In the genomic region with DNA sequence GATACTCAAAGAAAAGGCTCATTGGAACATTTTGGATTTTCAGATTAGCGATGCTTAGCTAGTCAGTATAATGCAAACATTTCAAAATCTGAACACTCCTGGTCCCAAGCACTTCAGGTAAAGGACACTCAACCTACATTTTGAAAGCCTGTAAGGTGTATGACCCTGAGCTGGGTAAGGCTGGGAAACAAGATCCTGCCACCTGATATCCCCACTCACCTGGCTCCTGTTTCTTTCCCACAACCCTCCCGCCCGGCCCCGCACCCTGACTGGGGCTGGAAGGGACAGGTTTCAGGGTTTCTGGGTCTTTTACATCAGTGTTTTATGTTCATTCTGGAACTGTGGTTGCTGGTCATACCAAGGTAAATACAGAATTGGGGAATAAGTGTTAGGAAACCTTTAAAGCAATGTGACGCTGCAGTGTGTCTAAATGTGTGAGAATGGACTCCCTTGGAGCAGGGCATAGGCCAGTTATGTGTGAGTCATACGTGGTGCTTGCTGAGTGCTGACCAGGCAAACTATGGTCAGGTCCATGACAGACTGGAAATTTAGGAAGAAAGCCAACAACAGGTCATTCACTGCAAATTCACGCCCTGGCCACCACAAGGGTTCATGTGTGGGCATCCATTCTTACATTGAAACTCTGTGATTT, we compare ENCODE assay signal across 21 cellular contexts. TPM values are rescaled to one million over a fixed set of nuclear protein-coding genes. Genes with fewer than 3 reads are reported as not detected.
DNase-seq lines count a peak whose midpoint lies in the region; ATAC-seq and TF ChIP-seq lines count a peak whose summit lies in the region.
"Had no signal": no experiment of that assay in that cellular context is flagged by ENCODE, and none has a peak within 500 bp of the region (broad histone marks: within the 10 kb centered on the region; RNA-seq: fewer than 3 reads in every experiment).

No MANE protein-coding gene starts in this region.

- H3K36me3 Mint-ChIP-seq in neural progenitor cell (no peaks in the 10 kb centered on the region), immature natural killer cell (peaks cover 0 to 6% (median 0%) of the 10 kb centered on the region in 3 donors)

- H3K27ac Mint-ChIP-seq in neural progenitor cell (no peak overlapping the region), immature natural killer cell (peak overlapping the region in 1 of 6 donors; percentile 35)
- H3K27ac Mint-ChIP-seq: activated naive CD4-positive, alpha-beta T cell treated with anti-CD3 and anti-CD28 coated beads, Interleukin-2, amount 50 U/mL, for 24 hours; T-helper 2 cell treated with Interferon-gamma antibody and Interleukin-4, amounts not matched to agents 5 μg/mL and 100 μg/mL, for 36 hours had no signal

- no peaks in the 10 kb centered on the region for H3F3A ChIP-seq in neural progenitor cell (ENCODE audit: low read depth)

- H3K9me3 Mint-ChIP-seq in neural progenitor cell (no peaks in the 10 kb centered on the region), immature natural killer cell (peaks cover 0 to 5% (median 0%) of the 10 kb centered on the region in 6 donors)
- H3K9me3 Mint-ChIP-seq: activated naive CD4-positive, alpha-beta T cell treated with anti-CD3 and anti-CD28 coated beads, Interleukin-2, amount 50 U/mL, for 24 hours; central memory CD8-positive, alpha-beta T cell; T-helper 2 cell treated with Interferon-gamma antibody and Interleukin-4, amounts not matched to agents 5 μg/mL and 100 μg/mL, for 36 hours had no signal

- H2AFZ ChIP-seq in neural progenitor cell (replicated peaks): no peak overlapping the region

- H3K9me3 ChIP-seq in neural progenitor cell (ENCODE audit: low read depth): no peaks in the 10 kb centered on the region
- H3K9me3 ChIP-seq: BLaER1, gastroesophageal sphincter, psoas muscle, SJSA1 had no signal

- DNase-seq in EH (ENCODE audit: low read depth): peak; percentile 37
- DNase-seq in RPMI7951 (ENCODE audit: low read depth): peak; percentile 64
- DNase-seq in fibroblast of the aortic adventitia (ENCODE audit: low read depth): peak; percentile 25
- DNase-seq in neural progenitor cell (ENCODE audit: low spot score): no peak
- no peak for DNase-seq in activated effector memory CD4-positive, alpha-beta T cell treated with Interleukin-2 at 50 U/mL for 16 hours
- no peak for DNase-seq in immature natural killer cell
- DNase-seq in T1000 (lab: John Stamatoyannopoulos, UW): no peak
- DNase-seq: activated CD4-positive, alpha-beta T cell treated with anti-CD3 and anti-CD28 coated beads for 48 hours; DMS53; effector memory CD4-positive, alpha-beta T cell; KBM-7; NCI-H1694 treated with DMSO at 0.1 percent for 48 hours; NCI-H510A; psoas muscle had no signal

- peak overlapping the region; percentile 60 for H3K4me3 Mint-ChIP-seq in neural progenitor cell
- no peak overlapping the region for H3K4me3 Mint-ChIP-seq in immature natural killer cell
- H3K4me3 Mint-ChIP-seq: activated naive CD4-positive, alpha-beta T cell treated with anti-CD3 and anti-CD28 coated beads, Interleukin-2, amount 50 U/mL, for 24 hours; central memory CD8-positive, alpha-beta T cell; T-helper 2 cell treated with Interferon-gamma antibody and Interleukin-4, amounts not matched to agents 5 μg/mL and 100 μg/mL, for 36 hours had no signal

- H3K27ac ChIP-seq in neural progenitor cell: no peak overlapping the region
- H3K27ac ChIP-seq: BLaER1, gastroesophageal sphincter, psoas muscle, SJSA1 had no signal

- no peaks in the 10 kb centered on the region for H3K36me3 ChIP-seq in neural progenitor cell
- H3K36me3 ChIP-seq: BLaER1, gastroesophageal sphincter, SJSA1 had no signal

- no peaks in the 10 kb centered on the region for H3K79me2 ChIP-seq in neural progenitor cell (ENCODE audit: low read depth)

- H3K4me1 ChIP-seq in neural progenitor cell: peaks cover 16% of the 10 kb centered on the region
- H3K4me1 ChIP-seq: BLaER1, gastroesophageal sphincter, psoas muscle, SJSA1 had no signal

- peaks cover 9% of the 10 kb centered on the region for H3K27me3 Mint-ChIP-seq in neural progenitor cell (ENCODE audit: insufficient read depth, low read depth)
- peaks cover 1 to 30% (median 6%) of the 10 kb centered on the region in 3 donors for H3K27me3 Mint-ChIP-seq in immature natural killer cell (ENCODE audit: low read depth in 3 of 3)

- no peaks in the 10 kb centered on the region for H3K27me3 ChIP-seq in neural progenitor cell
- H3K27me3 ChIP-seq: BLaER1 had no signal

- no peaks in the 10 kb centered on the region for H4K20me1 ChIP-seq in neural progenitor cell (ENCODE audit: low read depth)
- H4K20me1 ChIP-seq: BLaER1 had no signal

- ATAC-seq in HG02938 (IDR thresholded peaks at IDR 0.05; ENCODE audit: unreplicated experiment): no peak
- ATAC-seq: gastroesophageal sphincter had no signal

- H3K4me3 ChIP-seq in fibroblast of the aortic adventitia (ENCODE audit: low read depth, low read length): no peak overlapping the region
- H3K4me3 ChIP-seq in neural progenitor cell: no peak overlapping the region
- H3K4me3 ChIP-seq: BLaER1, gastroesophageal sphincter, psoas muscle, SJSA1 had no signal

- no peak overlapping the region for H3K9ac ChIP-seq in neural progenitor cell
- H3K9ac ChIP-seq: BLaER1 had no signal

- peaks cover 26% of the 10 kb centered on the region for H3K4me1 Mint-ChIP-seq in neural progenitor cell
- no peaks in the 10 kb centered on the region for H3K4me1 Mint-ChIP-seq in immature natural killer cell
- H3K4me1 Mint-ChIP-seq: activated naive CD4-positive, alpha-beta T cell treated with anti-CD3 and anti-CD28 coated beads, Interleukin-2, amount 50 U/mL, for 24 hours; central memory CD8-positive, alpha-beta T cell had no signal

- H3K4me2 ChIP-seq in neural progenitor cell: no peak overlapping the region
- H3K4me2 ChIP-seq: BLaER1 had no signal

- no peak for TF ChIP-seq CTCF in fibroblast of the aortic adventitia (IDR thresholded peaks at IDR 0.05; ENCODE audit: insufficient read depth, low read length)
- no peak for TF ChIP-seq CTCF in neural progenitor cell (IDR thresholded peaks at IDR 0.05)

RNA-seq across cellular contexts. Expression of a gene that starts 22.9 kb away (rescaled TPM):
- total RNA-seq in RPMI7951 (2014; rRNA removed; shearing (Covaris generic)): under 0.01 TPM in 1 of 2 replicates, not detected in the other
- not detected in 2 replicates for total RNA-seq in fibroblast of the aortic adventitia (ENCODE audit: low replicate concordance)
- total RNA-seq in neural progenitor cell (ENCODE audit: low replicate concordance): not detected in 2 replicates
- polyA plus RNA-seq in immature natural killer cell: not detected
- total RNA-seq: SJSA1 had no signal

Comparison
In these comparisons a context has a peak if more than half of its experiments do, and no peak if none do; other contexts are left out.
1. DNase-seq: peak in EH (single experiment), RPMI7951 (single experiment) and fibroblast of the aortic adventitia (single experiment); none in neural progenitor cell (single experiment), activated effector memory CD4-positive, alpha-beta T cell treated with Interleukin-2 at 50 U/mL for 16 hours (single experiment), immature natural killer cell (0 of 3) and T1000 (single experiment).